In genomic region chr2:218959761-218960195, GRCh38 we compare ENCODE assay signal across 9 cellular contexts. TPM values are rescaled to one million over a fixed set of nuclear protein-coding genes. Genes with fewer than 3 reads are reported as not detected.
DNase-seq lines count a peak whose midpoint lies in the region; ATAC-seq and TF ChIP-seq lines count a peak whose summit lies in the region.
"Had no signal": no experiment of that assay in that cellular context is flagged by ENCODE, and none has a peak within 500 bp of the region (broad histone marks: within the 10 kb centered on the region; RNA-seq: fewer than 3 reads in every experiment).

No MANE protein-coding gene starts in this region.

- no peaks in the 10 kb centered on the region for H3K9me3 ChIP-seq in ascending aorta
- no peaks in the 10 kb centered on the region for H3K9me3 ChIP-seq in lower lobe of right lung

- H3K4me1 ChIP-seq in ascending aorta = peaks cover 0 to 5% of the 10 kb centered on the region in 2 donors
- H3K4me1 ChIP-seq in lower lobe of right lung = peaks cover 8% of the 10 kb centered on the region

- DNase-seq in ascending aorta (ENCODE audit: low spot score in 2 of 2) (no peak), lower lobe of right lung (no peak), NCI-H2081 treated with DMSO at 0.1 percent for 48 hours (lab: John Stamatoyannopoulos, UW) (no peak), RKO (ENCODE audit: low spot score) (no peak), cortex of kidney (lab: John Stamatoyannopoulos, UW) (no peak)
- DNase-seq: DND-41 had no signal

- H3K27me3 ChIP-seq in ascending aorta (peaks cover 34% of the 10 kb centered on the region), lower lobe of right lung (ENCODE audit: low read depth) (peaks cover 75% of the 10 kb centered on the region)

- H3K4me3 ChIP-seq in ascending aorta (peak overlapping the region; percentile 54 to 61), lower lobe of right lung (peak overlapping the region; percentile 46)

- intact Hi-C loops in ascending aorta (cut with DNase I) (no loop called here), lower lobe of right lung (cut with DNase I) (no loop called here)

- ATAC-seq in GM21423 (IDR thresholded peaks at IDR 0.05; ENCODE audit: unreplicated experiment) (peak; percentile 16), lower lobe of right lung (no peak), GM21447 (IDR thresholded peaks at IDR 0.05; ENCODE audit: unreplicated experiment) (no peak)

- H3K36me3 ChIP-seq in ascending aorta (no peaks in the 10 kb centered on the region), lower lobe of right lung (no peaks in the 10 kb centered on the region)

- TF ChIP-seq CTCF in 22Rv1 (IDR thresholded peaks at IDR 0.05) (0 out of 2 replicates have a peak, but pooled peaks have one; percentile 6), ascending aorta (IDR thresholded peaks at IDR 0.05) (no peak), lower lobe of right lung (IDR thresholded peaks at IDR 0.05) (no peak)

- H3K27ac ChIP-seq in 22Rv1 (peak overlapping the region; percentile 89), ascending aorta (no peak overlapping the region), lower lobe of right lung (no peak overlapping the region)

RNA-seq across cellular contexts. Expression of gene CDK5R2, which starts 0.3 kb away (rescaled TPM):
- total RNA-seq in ascending aorta (not detected), lower lobe of right lung (not detected)

RNA-seq across cellular contexts. Expression of gene FEV, which starts 25.2 kb away (rescaled TPM):
- total RNA-seq in ascending aorta = not detected
- not detected for total RNA-seq in lower lobe of right lung

RNA-seq across cellular contexts. Expression of gene CRYBA2, which starts 33.4 kb away (rescaled TPM):
- not detected for total RNA-seq in ascending aorta
- not detected for total RNA-seq in lower lobe of right lung
